In the genomic region with DNA sequence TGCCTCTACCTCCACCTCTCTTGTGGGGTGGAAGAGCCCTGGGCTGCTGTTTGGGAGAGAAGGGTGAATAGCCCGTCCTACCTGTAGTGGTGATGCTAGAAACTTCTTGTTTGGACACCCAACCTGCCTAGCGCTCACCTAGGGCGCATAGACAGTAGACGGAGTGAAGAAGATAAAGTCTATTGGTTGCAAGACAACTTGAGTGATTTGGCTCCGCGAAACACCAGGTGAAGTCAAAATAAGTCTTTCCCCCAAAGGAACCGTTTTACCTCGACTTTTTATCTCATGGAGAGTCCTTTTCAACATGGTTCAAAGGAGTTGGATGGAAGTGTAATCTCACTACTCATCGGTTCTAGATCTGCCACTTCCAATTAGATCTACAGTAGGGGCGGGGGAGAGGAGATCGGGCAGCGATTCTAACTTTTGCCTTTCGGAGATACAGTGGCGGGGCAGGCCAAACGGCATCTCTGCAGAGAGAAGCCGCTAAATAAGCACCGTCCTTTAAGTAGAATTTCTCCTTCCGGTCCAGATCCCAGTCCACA, we compare ENCODE assay signal across 1 cellular context.
TF ChIP-seq lines count a peak whose summit lies in the region.

No MANE protein-coding gene starts in this region.

TF ChIP-seq in A549, 52 proteins besides CTCF, POLR2A, EP300 and RAD21 (continued from another document):
- TF ChIP-seq, protein P1, sequence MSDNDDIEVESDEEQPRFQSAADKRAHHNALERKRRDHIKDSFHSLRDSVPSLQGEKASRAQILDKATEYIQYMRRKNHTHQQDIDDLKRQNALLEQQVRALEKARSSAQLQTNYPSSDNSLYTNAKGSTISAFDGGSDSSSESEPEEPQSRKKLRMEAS (IDR thresholded peaks at IDR 0.05): no peak
